ENCODE assay signal across 15 cellular contexts in the genomic region with DNA sequence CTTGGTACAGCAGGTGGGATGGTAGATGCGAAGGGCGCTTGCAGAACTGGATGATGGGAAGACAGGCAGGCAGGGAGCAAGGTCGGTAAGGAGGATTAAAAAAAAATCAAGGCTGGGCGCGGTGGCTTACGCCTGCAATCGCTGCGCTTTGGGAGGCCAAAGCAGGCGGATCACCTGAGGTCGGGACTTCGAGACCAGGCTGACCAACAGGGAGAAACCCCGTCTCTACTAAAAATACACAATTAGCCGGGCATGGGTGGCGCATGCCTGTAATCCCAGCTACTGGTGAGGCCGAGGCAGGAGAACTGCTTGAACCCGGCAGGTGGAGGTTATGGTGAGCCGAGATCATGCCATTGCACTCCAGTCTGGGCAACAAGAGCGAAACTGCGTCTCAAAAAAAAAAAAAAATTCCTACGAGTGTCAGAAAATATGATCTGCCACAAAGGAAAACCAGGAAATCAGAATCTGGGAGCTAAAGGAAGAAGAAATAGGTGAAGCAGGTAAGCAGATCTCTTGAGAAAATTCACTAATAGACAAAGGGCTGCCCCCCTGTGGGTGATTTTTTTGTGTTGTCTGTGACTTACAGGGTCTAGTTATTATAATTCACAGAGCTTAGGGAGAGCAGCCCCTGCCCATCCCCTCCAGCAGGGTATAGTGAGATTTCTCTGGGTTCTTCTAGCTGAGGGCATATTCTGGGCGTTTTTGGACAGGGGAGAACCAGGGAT. TPM values are rescaled to one million over a fixed set of nuclear protein-coding genes. Genes with fewer than 3 reads are reported as not detected.
A peak's percentile ranks its signal among the peaks of the same experiment; 100 is the strongest.
DNase-seq lines count a peak whose midpoint lies in the region; ATAC-seq and TF ChIP-seq lines count a peak whose summit lies in the region.
"Had no signal": no experiment of that assay in that cellular context is flagged by ENCODE, and none has a peak within 500 bp of the region (broad histone marks: within the 10 kb centered on the region; RNA-seq: fewer than 3 reads in every experiment).

No MANE protein-coding gene starts in this region.

- peak overlapping the region; percentile 63 for H3K27ac Mint-ChIP-seq in activated naive CD4-positive, alpha-beta T cell treated with anti-CD3 and anti-CD28 coated beads, Interleukin-2, amount 50 U/mL, for 24 hours
- peak overlapping the region; percentile 37 for H3K27ac Mint-ChIP-seq in activated CD4-positive, alpha-beta memory T cell treated with anti-CD3 and anti-CD28 coated beads, Interleukin-2, amount 10 ng/mL, durations not matched to agents 7 days and 5 days
- H3K27ac Mint-ChIP-seq in immature natural killer cell, result peak overlapping the region; percentile 99 to 100 (median 100)

- peaks cover 3% of the 10 kb centered on the region for H3K36me3 Mint-ChIP-seq in activated naive CD4-positive, alpha-beta T cell treated with anti-CD3 and anti-CD28 coated beads, Interleukin-2, amount 50 U/mL, for 24 hours
- peaks cover 11% of the 10 kb centered on the region for H3K36me3 Mint-ChIP-seq in activated CD4-positive, alpha-beta memory T cell treated with anti-CD3 and anti-CD28 coated beads, Interleukin-2, amount 10 ng/mL, durations not matched to agents 7 days and 5 days (ENCODE audit: low read depth)
- H3K36me3 Mint-ChIP-seq in immature natural killer cell, result peaks cover 3 to 8% (median 4%) of the 10 kb centered on the region in 3 donors

- no peaks in the 10 kb centered on the region for H3K27me3 Mint-ChIP-seq in activated naive CD4-positive, alpha-beta T cell treated with anti-CD3 and anti-CD28 coated beads, Interleukin-2, amount 50 U/mL, for 24 hours
- H3K27me3 Mint-ChIP-seq in activated CD4-positive, alpha-beta memory T cell treated with anti-CD3 and anti-CD28 coated beads, Interleukin-2, amount 10 ng/mL, durations not matched to agents 7 days and 5 days, result no peaks in the 10 kb centered on the region
- H3K27me3 Mint-ChIP-seq in immature natural killer cell (ENCODE audit: low read depth in 3 of 3), result peaks cover 15 to 28% (median 20%) of the 10 kb centered on the region in 3 donors

- TF ChIP-seq CTCF in GM13976 (IDR thresholded peaks at IDR 0.05; ENCODE audit: borderline replicate concordance, control extremely low read depth, extremely low read depth, insufficient read depth, missing control alignments), result no peak
- TF ChIP-seq CTCF in psoas muscle (IDR thresholded peaks at IDR 0.05), result no peak

- H3K4me1 Mint-ChIP-seq in activated naive CD4-positive, alpha-beta T cell treated with anti-CD3 and anti-CD28 coated beads, Interleukin-2, amount 50 U/mL, for 24 hours, result peaks cover 57% of the 10 kb centered on the region
- H3K4me1 Mint-ChIP-seq in activated CD4-positive, alpha-beta memory T cell treated with anti-CD3 and anti-CD28 coated beads, Interleukin-2, amount 10 ng/mL, durations not matched to agents 7 days and 5 days, result peaks cover 62% of the 10 kb centered on the region
- peaks cover 42% of the 10 kb centered on the region in 2 donors for H3K4me1 Mint-ChIP-seq in immature natural killer cell

- H3K4me3 Mint-ChIP-seq in activated naive CD4-positive, alpha-beta T cell treated with anti-CD3 and anti-CD28 coated beads, Interleukin-2, amount 50 U/mL, for 24 hours, result peak overlapping the region; percentile 38
- H3K4me3 Mint-ChIP-seq in activated CD4-positive, alpha-beta memory T cell treated with anti-CD3 and anti-CD28 coated beads, Interleukin-2, amount 10 ng/mL, durations not matched to agents 7 days and 5 days, result no peak overlapping the region
- H3K4me3 Mint-ChIP-seq in immature natural killer cell, result peak overlapping the region in 3 of 5 donors; percentile 17 to 53 (median 44)

- peaks cover 0 to 4% of the 10 kb centered on the region in 2 donors for H3K36me3 ChIP-seq in psoas muscle (ENCODE audit: insufficient read depth in 1 of 2, low read depth in 1 of 2)
- H3K36me3 ChIP-seq: prostate gland, transverse colon had no signal

- intact Hi-C loops in psoas muscle (cut with DNase I), result loop anchor here (2.0 to 5.0 kb wide), 3 partner anchors 38 to 230 kb away; partner anchors contain the start of gene MXD1 (in 1 of the 2)

- in situ Hi-C loops in GM13976 (cut with MboI; ENCODE audit: low sequenced_read_pairs, unreplicated experiment), result loop anchor here (10.0 kb wide), 1 partner anchor 230 kb away; the partner anchor contains the start of gene MXD1

- POLR2A ChIA-PET in activated CD4-positive, alpha-beta memory T cell treated with anti-CD3 and anti-CD28 coated beads, Interleukin-2, amount 10 ng/mL, durations not matched to agents 7 days and 5 days (lab: Charles Lee), result interaction anchor here (0.6 to 17.2 kb wide), 10 partner anchors 11 to 238 kb away, joined by 3 to 856 read pairs (median 11); partner anchors contain the start of genes C2orf42, MXD1, PCBP1 and SNRPG

- no peak for DNase-seq in activated naive CD4-positive, alpha-beta T cell treated with Interleukin-2 at 50 U/mL for 16 hours
- DNase-seq in activated CD4-positive, alpha-beta memory T cell treated with anti-CD3 and anti-CD28 coated beads, Interleukin-2, amount 10 ng/mL, durations not matched to agents 7 days and 5 days, result no peak
- DNase-seq in immature natural killer cell (no peak), GM13976 (ENCODE audit: low spot score) (no peak), NCI-H2227 treated with DMSO at 0.1 percent for 48 hours (lab: John Stamatoyannopoulos, UW) (no peak), psoas muscle (no peak)
- DNase-seq: DMS79; mesendoderm; NCI-H446; stimulated activated CD4-positive, alpha-beta T cell treated with anti-CD3 and anti-CD28 coated beads, Interleukin-15, amount 100 ng/mL, for 24 hours; transverse colon had no signal

- WGBS in psoas muscle, 3 donors, result 88 to 92% (median 91%) methylated on average over 21 of the region's 21 CpGs

- H3K9me3 Mint-ChIP-seq in activated naive CD4-positive, alpha-beta T cell treated with anti-CD3 and anti-CD28 coated beads, Interleukin-2, amount 50 U/mL, for 24 hours, result no peaks in the 10 kb centered on the region
- no peaks in the 10 kb centered on the region for H3K9me3 Mint-ChIP-seq in activated CD4-positive, alpha-beta memory T cell treated with anti-CD3 and anti-CD28 coated beads, Interleukin-2, amount 10 ng/mL, durations not matched to agents 7 days and 5 days
- no peaks in the 10 kb centered on the region for H3K9me3 Mint-ChIP-seq in immature natural killer cell

- ATAC-seq in HG02852 (IDR thresholded peaks at IDR 0.05; ENCODE audit: unreplicated experiment) (no peak), psoas muscle (no peak)
- ATAC-seq: Panc1 had no signal

- no peak overlapping the region for H3K27ac ChIP-seq in psoas muscle

- CTCF ChIA-PET in activated CD4-positive, alpha-beta memory T cell treated with anti-CD3 and anti-CD28 coated beads, Interleukin-2, amount 10 ng/mL, durations not matched to agents 7 days and 5 days (lab: Charles Lee), result interaction anchor here (0.6 to 6.6 kb wide), 6 partner anchors 12 to 376 kb away, joined by 3 to 97 read pairs (median 24); partner anchors contain the start of gene MXD1

- no peaks in the 10 kb centered on the region for H3K9me3 ChIP-seq in psoas muscle
- H3K9me3 ChIP-seq: prostate gland, transverse colon had no signal

- H3K4me1 ChIP-seq in psoas muscle, result peaks cover 18% of the 10 kb centered on the region
- H3K4me1 ChIP-seq: prostate gland had no signal

- H3K4me3 ChIP-seq in psoas muscle, result no peak overlapping the region
- H3K4me3 ChIP-seq: prostate gland, transverse colon had no signal

- H3K27me3 ChIP-seq in psoas muscle (ENCODE audit: insufficient read depth in 3 of 3, low read length in 2 of 3), result no peaks in the 10 kb centered on the region
- H3K27me3 ChIP-seq: transverse colon had no signal

RNA-seq across cellular contexts. Expression of gene C2orf42, which starts 46.2 kb away (rescaled TPM):
- 10 to 100 TPM; 28.8 to 32.2 TPM for total RNA-seq in activated CD4-positive, alpha-beta memory T cell treated with anti-CD3 and anti-CD28 coated beads, Interleukin-2, amount 10 ng/mL, durations not matched to agents 7 days and 5 days
- 10 to 100 TPM; 12.8 to 36.8 (median 19.7) TPM for polyA plus RNA-seq in immature natural killer cell
- 10 to 100 TPM in 2 of 4 donors, 1 to 10 TPM in 2; 6.4 to 11.0 (median 9.2) TPM for total RNA-seq in psoas muscle
- polyA plus RNA-seq in psoas muscle, result 10 to 100 TPM in 1 of 3 donors, 1 to 10 TPM in 2; 5.3 to 13.3 (median 6.4) TPM

RNA-seq across cellular contexts. Expression of gene PCBP1, which starts 57.3 kb away (rescaled TPM):
- total RNA-seq in activated CD4-positive, alpha-beta memory T cell treated with anti-CD3 and anti-CD28 coated beads, Interleukin-2, amount 10 ng/mL, durations not matched to agents 7 days and 5 days, result 100 to 1,000 TPM; 475 to 483 TPM
- polyA plus RNA-seq in immature natural killer cell (100 to 1,000 TPM; 184 to 233 (median 232) TPM), psoas muscle (100 to 1,000 TPM; 522 to 746 (median 549) TPM)
- 100 to 1,000 TPM; 423 to 683 (median 522) TPM for total RNA-seq in psoas muscle

Comparison
In these comparisons a context has a peak if more than half of its experiments do, and no peak if none do; other contexts are left out.
1. H3K27ac Mint-ChIP-seq: peak in every context shown above with its lines; median percentile 100 in immature natural killer cell; 63 in activated naive CD4-positive, alpha-beta T cell treated with anti-CD3 and anti-CD28 coated beads, Interleukin-2, amount 50 U/mL, for 24 hours; 37 in activated CD4-positive, alpha-beta memory T cell treated with anti-CD3 and anti-CD28 coated beads, Interleukin-2, amount 10 ng/mL, durations not matched to agents 7 days and 5 days.